Comparison of ENCODE assay signal across 8 cellular contexts in genomic region chr6:38570750-38571149, GRCh38.
DNase-seq lines count a peak whose midpoint lies in the region; ATAC-seq and TF ChIP-seq lines count a peak whose summit lies in the region.

No MANE protein-coding gene starts in this region.

- H3K9me3 ChIP-seq in Loucy (ENCODE audit: insufficient read depth, low read depth, low read length) = no peaks in the 10 kb centered on the region
- H3K9me3 ChIP-seq in neural cell (ENCODE audit: low read length) = no peaks in the 10 kb centered on the region

- no peak overlapping the region for H3K27ac ChIP-seq in neural cell (ENCODE audit: low read length)

- H3K27me3 ChIP-seq in Loucy (ENCODE audit: insufficient read depth, low read length, poor library complexity, severe bottlenecking) = no peaks in the 10 kb centered on the region
- H3K27me3 ChIP-seq in neural cell (ENCODE audit: insufficient read depth, low read depth, low read length) = no peaks in the 10 kb centered on the region

- H3F3A ChIP-seq in Loucy (ENCODE audit: low read depth) (no peaks in the 10 kb centered on the region), neural cell (ENCODE audit: insufficient read depth, low read length, poor library complexity, severe bottlenecking) (no peaks in the 10 kb centered on the region)

- TF ChIP-seq EP300 in neural cell (conservative IDR thresholded peaks at IDR 0.05; ENCODE audit: poor library complexity, severe bottlenecking) = no peak

- peak; percentile 7 for DNase-seq in DMS79 treated with DMSO at 0.1 percent for 48 hours (lab: John Stamatoyannopoulos, UW)
- no peak for DNase-seq in DMS79 (lab: John Stamatoyannopoulos, UW)
- peak; percentile 41 to 58 for DNase-seq in cardiac fibroblast (ENCODE audit: low read depth in 2 of 2)
- DNase-seq in SKM-1 treated with dmso at 0.1 percent for 144 hours (lab: John Stamatoyannopoulos, UW; ENCODE audit: unreplicated experiment) = no peak

- H3K36me3 ChIP-seq in Loucy (ENCODE audit: insufficient read depth, low read length) = no peaks in the 10 kb centered on the region
- H3K36me3 ChIP-seq in neural cell (ENCODE audit: insufficient read depth, low read length) = no peaks in the 10 kb centered on the region

- TF ChIP-seq CTCF in Loucy (conservative IDR thresholded peaks at IDR 0.05; ENCODE audit: low read length) = peak; percentile 80
- TF ChIP-seq CTCF in cardiac fibroblast (IDR thresholded peaks at IDR 0.05; ENCODE audit: low read depth, low read length) = peak; percentile 33
- TF ChIP-seq CTCF in neural cell (IDR thresholded peaks at IDR 0.05; ENCODE audit: poor library complexity, severe bottlenecking) = peak; percentile 77

- TF ChIP-seq RAD21 in neural cell (conservative IDR thresholded peaks at IDR 0.05) = peak; percentile 84

- H3K79me2 ChIP-seq in Loucy (ENCODE audit: insufficient read depth, low read length) (no peaks in the 10 kb centered on the region), neural cell (replicated peaks; ENCODE audit: insufficient read depth, low read length) (no peaks in the 10 kb centered on the region)

- H3K4me1 ChIP-seq in Loucy (ENCODE audit: insufficient read depth, low read length, poor library complexity, severe bottlenecking) = peaks cover 11% of the 10 kb centered on the region

- H3K9me2 ChIP-seq in Loucy (replicated peaks; ENCODE audit: low read depth, low read length) = no peaks in the 10 kb centered on the region
- H3K9me2 ChIP-seq in neural cell (ENCODE audit: insufficient read depth, low read length) = no peaks in the 10 kb centered on the region

- H3K4me3 ChIP-seq in Loucy (ENCODE audit: low read length, poor library complexity, severe bottlenecking) (no peak overlapping the region), cardiac fibroblast (replicated peaks in 1 of 2; ENCODE audit: low read depth in 2 of 2, low read length in 2 of 2) (no peak overlapping the region), neural cell (ENCODE audit: low read length) (no peak overlapping the region)

- H3K9ac ChIP-seq in Loucy (ENCODE audit: low read depth, low read length, poor library complexity, severe bottlenecking) (no peak overlapping the region), neural cell (ENCODE audit: low read length) (no peak overlapping the region)

- ATAC-seq in HG02571 (IDR thresholded peaks at IDR 0.05; ENCODE audit: unreplicated experiment) (no peak), HG02981 (IDR thresholded peaks at IDR 0.05; ENCODE audit: unreplicated experiment) (no peak)

- H4K20me1 ChIP-seq in Loucy (ENCODE audit: insufficient read depth, low read length, poor library complexity, severe bottlenecking) (no peaks in the 10 kb centered on the region), neural cell (ENCODE audit: insufficient read depth) (no peaks in the 10 kb centered on the region)

- H3K4me2 ChIP-seq in Loucy (ENCODE audit: low read depth, low read length, poor library complexity, severe bottlenecking) (no peak overlapping the region), neural cell (ENCODE audit: low read length) (no peak overlapping the region)

- H2AFZ ChIP-seq in Loucy (ENCODE audit: low read length) = no peak overlapping the region
- H2AFZ ChIP-seq in neural cell (ENCODE audit: low read depth, low read length) = no peak overlapping the region

TF ChIP-seq in neural cell, 6 proteins besides CTCF, POLR2A, EP300 and RAD21:
- peak; percentile 83 for TF ChIP-seq SMC3 (conservative IDR thresholded peaks at IDR 0.05; ENCODE audit: poor library complexity)
- TF ChIP-seq TAF1 (IDR thresholded peaks at IDR 0.05; ENCODE audit: low read depth) = no peak

Comparison
In these comparisons a context has a peak if more than half of its experiments do, and no peak if none do; other contexts are left out.
1. DNase-seq: peak in DMS79 treated with DMSO at 0.1 percent for 48 hours (single experiment) and cardiac fibroblast (2 of 2); none in DMS79 (single experiment) and SKM-1 treated with dmso at 0.1 percent for 144 hours (single experiment).
2. Peak in every context shown above with its lines, with median percentiles within 50 percentile points of each other: CTCF ChIP-seq.